10 cellular contexts compared by ENCODE assay signal in genomic region chr17:39144414-39144813, GRCh38. TPM values are rescaled to one million over a fixed set of nuclear protein-coding genes. Genes with fewer than 3 reads are reported as not detected.
DNase-seq lines count a peak whose midpoint lies in the region; ATAC-seq and TF ChIP-seq lines count a peak whose summit lies in the region.
"Had no signal": no experiment of that assay in that cellular context is flagged by ENCODE, and none has a peak within 500 bp of the region (broad histone marks: within the 10 kb centered on the region; RNA-seq: fewer than 3 reads in every experiment).

No MANE protein-coding gene starts in this region.

- peak overlapping the region; percentile 73 to 80 for H3K27ac ChIP-seq in uterus
- H3K27ac ChIP-seq: 22Rv1 had no signal

- no peaks in the 10 kb centered on the region for H3K36me3 ChIP-seq in uterus

- no peak overlapping the region for H3K4me3 ChIP-seq in astrocyte of the cerebellum (ENCODE audit: low read depth, low read length)
- no peak overlapping the region for H3K4me3 ChIP-seq in uterus

- intact Hi-C loops in uterus (cut with DNase I; ENCODE audit: low total_unique reads): no loop called here

- in situ Hi-C loops in astrocyte of the cerebellum (cut with HindIII; ENCODE audit: low sequenced_read_pairs): no loop called here

- TF ChIP-seq CTCF in astrocyte of the cerebellum (IDR thresholded peaks at IDR 0.05; ENCODE audit: low read depth, low read length, missing control alignments) (no peak), uterus (IDR thresholded peaks at IDR 0.05) (no peak)

- no peaks in the 10 kb centered on the region for H3K27me3 ChIP-seq in uterus

- TF ChIP-seq POLR2A in uterus (IDR thresholded peaks at IDR 0.05): no peak

- ATAC-seq in GM21515 (IDR thresholded peaks at IDR 0.05; ENCODE audit: unreplicated experiment) (no peak), HG03095 (IDR thresholded peaks at IDR 0.05; ENCODE audit: unreplicated experiment) (no peak)

- DNase-seq in NCI-H1417 (lab: John Stamatoyannopoulos, UW): peak in 2 of 3 experiments; percentile 7 to 46
- no peak for DNase-seq in NCI-H1417 treated with DMSO at 0.1 percent for 48 hours (lab: John Stamatoyannopoulos, UW)
- DNase-seq in astrocyte of the cerebellum (ENCODE audit: low read depth): peak; percentile 80
- DNase-seq in kidney tubule cell (ENCODE audit: low spot score): peak; percentile 84
- peak; percentile 92 to 97 for DNase-seq in uterus
- no peak for DNase-seq in superior temporal gyrus (ENCODE audit: extremely low spot score)

- H3K9me3 ChIP-seq in uterus: no peaks in the 10 kb centered on the region

- H3K4me1 ChIP-seq in uterus: no peaks in the 10 kb centered on the region

RNA-seq across cellular contexts. Expression of gene PLXDC1, which starts 7.0 kb away (rescaled TPM):
- total RNA-seq in uterus: 10 to 100 TPM in 3 of 4 donors, 1 to 10 TPM in 1; 3.3 to 45.1 (median 21.5) TPM

RNA-seq across cellular contexts. Expression of gene ARL5C, which starts 21.5 kb away (rescaled TPM):
- not detected for total RNA-seq in uterus
- total RNA-seq: liver had no signal

RNA-seq across cellular contexts. Expression of gene CACNB1, which starts 53.1 kb away (rescaled TPM):
- total RNA-seq in uterus: 10 to 100 TPM in 2 of 4 donors, 1 to 10 TPM in 2; 5.6 to 23.3 (median 8.4) TPM

RNA-seq across cellular contexts. Expression of gene RPL19, which starts 55.7 kb away (rescaled TPM):
- total RNA-seq in uterus: 1,000 to 10,000 TPM; 1,469 to 5,936 (median 3,528) TPM

Comparison
In these comparisons a context has a peak if more than half of its experiments do, and no peak if none do; other contexts are left out.
1. DNase-seq: peak in NCI-H1417 (2 of 3), astrocyte of the cerebellum (single experiment), kidney tubule cell (single experiment) and uterus (2 of 2); none in NCI-H1417 treated with DMSO at 0.1 percent for 48 hours (single experiment) and superior temporal gyrus (single experiment).